In the genomic region with DNA sequence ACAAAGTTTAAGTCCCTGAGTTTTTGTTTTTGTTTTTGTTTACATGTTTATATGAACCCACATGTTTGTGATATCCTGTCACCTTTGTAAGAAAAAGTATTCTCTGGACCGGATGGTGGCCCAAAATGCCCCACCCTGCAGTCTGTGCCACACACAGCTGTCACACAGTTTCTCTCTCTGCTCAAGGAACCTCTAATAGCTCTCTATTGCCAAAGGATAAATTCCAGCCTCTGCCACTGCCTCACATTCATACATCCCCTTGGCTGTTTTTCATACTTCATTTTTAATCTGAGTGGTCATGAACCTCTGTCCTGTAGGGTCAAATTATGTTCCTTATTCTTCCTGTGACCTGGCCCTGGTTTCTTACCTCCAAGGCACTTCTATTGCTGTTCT, we compare ENCODE assay signal across 1 cellular context.
TF ChIP-seq lines count a peak whose summit lies in the region.

No MANE protein-coding gene starts in this region.

TF ChIP-seq in SK-N-SH treated with all-trans-retinoic acid at 6 μM for 48 hours, 23 proteins besides CTCF, POLR2A, EP300 and RAD21 (continued from another document):
- no peak for TF ChIP-seq PATZ1 (CRISPR knock-in tag; IDR thresholded peaks at IDR 0.05; ENCODE audit: borderline replicate concordance)
- TF ChIP-seq, protein P1, sequence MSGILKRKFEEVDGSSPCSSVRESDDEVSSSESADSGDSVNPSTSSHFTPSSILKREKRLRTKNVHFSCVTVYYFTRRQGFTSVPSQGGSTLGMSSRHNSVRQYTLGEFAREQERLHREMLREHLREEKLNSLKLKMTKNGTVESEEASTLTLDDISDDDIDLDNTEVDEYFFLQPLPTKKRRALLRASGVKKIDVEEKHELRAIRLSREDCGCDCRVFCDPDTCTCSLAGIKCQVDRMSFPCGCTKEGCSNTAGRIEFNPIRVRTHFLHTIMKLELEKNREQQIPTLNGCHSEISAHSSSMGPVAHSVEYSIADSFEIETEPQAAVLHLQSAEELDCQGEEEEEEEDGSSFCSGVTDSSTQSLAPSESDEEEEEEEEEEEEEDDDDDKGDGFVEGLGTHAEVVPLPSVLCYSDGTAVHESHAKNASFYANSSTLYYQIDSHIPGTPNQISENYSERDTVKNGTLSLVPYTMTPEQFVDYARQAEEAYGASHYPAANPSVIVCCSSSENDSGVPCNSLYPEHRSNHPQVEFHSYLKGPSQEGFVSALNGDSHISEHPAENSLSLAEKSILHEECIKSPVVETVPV (CRISPR knock-in tag; IDR thresholded peaks at IDR 0.05), result no peak
- TF ChIP-seq, protein P2, sequence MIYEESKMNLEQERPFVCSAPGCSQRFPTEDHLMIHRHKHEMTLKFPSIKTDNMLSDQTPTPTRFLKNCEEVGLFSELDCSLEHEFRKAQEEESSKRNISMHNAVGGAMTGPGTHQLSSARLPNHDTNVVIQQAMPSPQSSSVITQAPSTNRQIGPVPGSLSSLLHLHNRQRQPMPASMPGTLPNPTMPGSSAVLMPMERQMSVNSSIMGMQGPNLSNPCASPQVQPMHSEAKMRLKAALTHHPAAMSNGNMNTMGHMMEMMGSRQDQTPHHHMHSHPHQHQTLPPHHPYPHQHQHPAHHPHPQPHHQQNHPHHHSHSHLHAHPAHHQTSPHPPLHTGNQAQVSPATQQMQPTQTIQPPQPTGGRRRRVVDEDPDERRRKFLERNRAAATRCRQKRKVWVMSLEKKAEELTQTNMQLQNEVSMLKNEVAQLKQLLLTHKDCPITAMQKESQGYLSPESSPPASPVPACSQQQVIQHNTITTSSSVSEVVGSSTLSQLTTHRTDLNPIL (CRISPR knock-in tag; IDR thresholded peaks at IDR 0.05; ENCODE audit: low read depth), result no peak
